Comparison of ENCODE assay signal across 14 cellular contexts in the genomic region with DNA sequence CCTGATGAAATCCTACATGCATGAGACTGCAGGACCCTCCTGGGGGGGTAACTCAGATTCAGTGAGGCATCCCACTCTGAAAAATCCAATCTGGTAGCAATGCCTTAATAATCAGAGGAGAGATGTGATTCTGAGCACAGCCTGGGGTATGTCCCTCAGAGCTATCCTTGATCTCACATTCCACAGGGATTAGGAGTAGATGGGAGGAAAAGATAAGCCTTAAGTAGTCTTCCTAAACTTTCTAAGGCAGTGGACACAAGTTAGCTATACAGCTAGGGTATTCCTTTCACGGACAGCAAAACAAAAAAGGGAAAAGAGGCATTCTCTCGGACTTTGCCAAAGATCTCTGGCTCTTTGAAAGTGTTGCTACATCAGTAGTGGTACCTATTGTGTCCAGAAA. TPM values are rescaled to one million over a fixed set of nuclear protein-coding genes. Genes with fewer than 3 reads are reported as not detected.
A peak's percentile ranks its signal among the peaks of the same experiment; 100 is the strongest.
DNase-seq lines count a peak whose midpoint lies in the region; ATAC-seq, FAIRE-seq and TF ChIP-seq lines count a peak whose summit lies in the region.
"Had no signal": no experiment of that assay in that cellular context is flagged by ENCODE, and none has a peak within 500 bp of the region (broad histone marks: within the 10 kb centered on the region; RNA-seq: fewer than 3 reads in every experiment).

No MANE protein-coding gene starts in this region.

- no peak for TF ChIP-seq POLR2A in H54 (IDR thresholded peaks at IDR 0.05; ENCODE audit: low read depth, low read length)

- DNase-seq in A172 (ENCODE audit: low spot score) (peak; percentile 46), H54 (ENCODE audit: insufficient read length, low spot score) (no peak), hepatic stellate cell (ENCODE audit: low spot score) (peak; percentile 16), D341Med (ENCODE audit: low spot score) (no peak), mesenteric fat pad (ENCODE audit: low spot score) (no peak)
- DNase-seq: CD8-positive, alpha-beta memory T cell; HCEC 1CT; Karpas-422; NCI-H1105 treated with DMSO at 0.1 percent for 48 hours; NCI-H187; NCI-H526 treated with DMSO at 0.1 percent for 48 hours had no signal

- peak; percentile 55 for FAIRE-seq in H54 (lab: Jason Lieb, UNC)

- ATAC-seq in SK-N-SH treated with all-trans-retinoic acid at 6 μM for 48 hours (peak; percentile 30; the same call in 1 of the 3 replicates), HG03039 (IDR thresholded peaks at IDR 0.05; ENCODE audit: unreplicated experiment) (no peak), HG02938 (IDR thresholded peaks at IDR 0.05; ENCODE audit: unreplicated experiment) (no peak)

TF ChIP-seq in SK-N-SH treated with all-trans-retinoic acid at 6 μM for 48 hours, 23 proteins besides CTCF, POLR2A, EP300 and RAD21:
- no peak for TF ChIP-seq ZNF8 (CRISPR knock-in tag; IDR thresholded peaks at IDR 0.05)

RNA-seq across cellular contexts. Expression of gene SPATA9, which starts 3.9 kb away (rescaled TPM):
- total RNA-seq in A172 (2014; rRNA removed; shearing (Covaris generic)): not detected in 2 replicates
- total RNA-seq in mesenteric fat pad: 3.5 TPM
- total RNA-seq: CD8-positive, alpha-beta memory T cell had no signal

RNA-seq across cellular contexts. Expression of gene RFESD, which starts 40.1 kb away (rescaled TPM):
- total RNA-seq in A172 (2014; rRNA removed; shearing (Covaris generic)): 5.3 and 7.1 TPM in 2 replicates
- 1.1 TPM for total RNA-seq in mesenteric fat pad

RNA-seq across cellular contexts. Expression of gene RHOBTB3, which starts 44.5 kb away (rescaled TPM):
- total RNA-seq in A172 (2014; rRNA removed; shearing (Covaris generic)): 199 and 274 TPM in 2 replicates
- total RNA-seq in mesenteric fat pad: 160 TPM

Comparison
In these comparisons a context has a peak if more than half of its experiments do, and no peak if none do; other contexts are left out.
1. DNase-seq: peak in A172 (single experiment) and hepatic stellate cell (single experiment); none in H54 (single experiment), D341Med (single experiment) and mesenteric fat pad (single experiment).